19 cellular contexts compared by ENCODE assay signal in genomic region chr10:46537309-46537708, GRCh38. TPM values are rescaled to one million over a fixed set of nuclear protein-coding genes. Genes with fewer than 3 reads are reported as not detected.
"Had no signal": no experiment of that assay in that cellular context is flagged by ENCODE, and none has a peak within 500 bp of the region (broad histone marks: within the 10 kb centered on the region; RNA-seq: fewer than 3 reads in every experiment).

No MANE protein-coding gene starts in this region.

- H3K36me3 ChIP-seq: ascending aorta, gastroesophageal sphincter, heart left ventricle, upper lobe of left lung had no signal

- H3K27ac ChIP-seq: ascending aorta, gastroesophageal sphincter, heart left ventricle, upper lobe of left lung had no signal

- H3K4me3 Mint-ChIP-seq: activated B cell treated with CpG ODN at 0.5 μM for 24 hours; activated CD4-positive, alpha-beta T cell treated with anti-CD3 and anti-CD28 coated beads, Interleukin-2, amount 10 ng/mL, durations not matched to agents 24 days and 14 days; activated CD8-positive, alpha-beta T cell treated with anti-CD3 and anti-CD28 coated beads for 36 hours; activated naive CD4-positive, alpha-beta T cell treated with anti-CD3 and anti-CD28 coated beads, Interleukin-2, amount 50 U/mL, for 24 hours; activated T-cell treated with anti-CD3 and anti-CD28 coated beads, Interleukin-2, amount 50 U/mL, for 4 hours; immature natural killer cell had no signal

- ATAC-seq: activated CD8-positive, alpha-beta T cell treated with anti-CD3 and anti-CD28 coated beads for 36 hours; activated T-cell treated with anti-CD3 and anti-CD28 coated beads, Interleukin-2, amount 50 U/mL, for 4 hours; esophagus mucosa; gastroesophageal sphincter; stimulated activated naive CD8-positive, alpha-beta T cell treated with anti-CD3 and anti-CD28 coated beads, Interleukin-15, Interleukin-2, amounts not matched to agents 100 U/mL and 50 U/mL, for 24 hours had no signal

- DNase-seq: activated B cell treated with CpG ODN at 0.5 μM for 24 hours; activated CD4-positive, alpha-beta T cell treated with anti-CD3 and anti-CD28 coated beads, Interleukin-2, amount 10 ng/mL, durations not matched to agents 24 days and 14 days; activated CD8-positive, alpha-beta T cell treated with anti-CD3 and anti-CD28 coated beads for 36 hours; activated T-cell treated with anti-CD3 and anti-CD28 coated beads, Interleukin-2, amount 50 U/mL, for 4 hours; cortex of kidney; effector CD4-positive, alpha-beta T cell; immature natural killer cell; stimulated activated CD4-positive, alpha-beta T cell treated with anti-CD3 and anti-CD28 coated beads, Interleukin-2, amount 100 ng/mL, for 24 hours had no signal

- H3K27me3 ChIP-seq: ascending aorta, upper lobe of left lung had no signal

- H3K4me3 ChIP-seq: ascending aorta, gastroesophageal sphincter, heart left ventricle, lung, upper lobe of left lung had no signal

- H3K4me1 Mint-ChIP-seq: activated B cell treated with CpG ODN at 0.5 μM for 24 hours; activated CD4-positive, alpha-beta T cell treated with anti-CD3 and anti-CD28 coated beads, Interleukin-2, amount 10 ng/mL, durations not matched to agents 24 days and 14 days had no signal

- H3K27ac Mint-ChIP-seq: activated B cell treated with CpG ODN at 0.5 μM for 24 hours; activated CD4-positive, alpha-beta T cell treated with anti-CD3 and anti-CD28 coated beads, Interleukin-2, amount 10 ng/mL, durations not matched to agents 24 days and 14 days; activated CD8-positive, alpha-beta T cell treated with anti-CD3 and anti-CD28 coated beads for 36 hours; activated naive CD4-positive, alpha-beta T cell treated with anti-CD3 and anti-CD28 coated beads, Interleukin-2, amount 50 U/mL, for 24 hours; immature natural killer cell; progenitor cell of endocrine pancreas had no signal

- H3K9me3 ChIP-seq: ascending aorta, gastroesophageal sphincter, heart left ventricle, upper lobe of left lung had no signal

- H3K36me3 Mint-ChIP-seq: immature natural killer cell had no signal

- H3K9me3 Mint-ChIP-seq: activated B cell treated with CpG ODN at 0.5 μM for 24 hours; activated CD4-positive, alpha-beta T cell treated with anti-CD3 and anti-CD28 coated beads, Interleukin-2, amount 10 ng/mL, durations not matched to agents 24 days and 14 days; activated CD8-positive, alpha-beta T cell treated with anti-CD3 and anti-CD28 coated beads for 36 hours; activated naive CD4-positive, alpha-beta T cell treated with anti-CD3 and anti-CD28 coated beads, Interleukin-2, amount 50 U/mL, for 24 hours; activated T-cell treated with anti-CD3 and anti-CD28 coated beads, Interleukin-2, amount 50 U/mL, for 4 hours had no signal

RNA-seq across cellular contexts. Expression of gene GPRIN2, which starts 19.1 kb away (rescaled TPM):
- total RNA-seq: activated B cell treated with CpG ODN at 0.5 μM for 24 hours; activated CD4-positive, alpha-beta T cell treated with anti-CD3 and anti-CD28 coated beads, Interleukin-2, amount 10 ng/mL, durations not matched to agents 24 days and 14 days; activated CD8-positive, alpha-beta T cell treated with anti-CD3 and anti-CD28 coated beads for 36 hours; activated T-cell treated with anti-CD3 and anti-CD28 coated beads, Interleukin-2, amount 50 U/mL, for 4 hours; mononuclear cell had no signal
- polyA plus RNA-seq: heart left ventricle, immature natural killer cell had no signal

RNA-seq across cellular contexts. Expression of gene SYT15, which starts 41.6 kb away (rescaled TPM):
- polyA plus RNA-seq: neural cell had no signal
